In the genomic region with DNA sequence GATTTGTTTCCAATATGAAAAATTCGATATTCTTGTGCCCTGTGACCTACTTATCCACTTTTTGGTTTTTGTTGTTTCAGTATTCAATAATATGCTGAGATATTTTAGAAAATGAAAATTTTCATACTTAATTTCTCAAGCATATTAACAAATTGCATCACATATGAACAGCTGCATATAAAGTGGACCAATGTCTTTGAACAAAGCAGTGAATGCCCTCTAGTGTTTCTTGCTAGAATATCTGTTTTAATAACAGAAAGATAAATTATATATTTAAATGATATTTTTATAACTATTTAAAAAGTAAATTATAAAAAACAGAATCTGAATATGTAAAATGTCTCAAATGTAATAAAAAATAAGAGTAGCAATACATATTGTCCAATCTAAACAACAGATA, we compare ENCODE assay signal across 13 cellular contexts. TPM values are rescaled to one million over a fixed set of nuclear protein-coding genes. Genes with fewer than 3 reads are reported as not detected.
A peak's percentile ranks its signal among the peaks of the same experiment; 100 is the strongest.
DNase-seq lines count a peak whose midpoint lies in the region; TF ChIP-seq lines count a peak whose summit lies in the region.
"Had no signal": no experiment of that assay in that cellular context is flagged by ENCODE, and none has a peak within 500 bp of the region (broad histone marks: within the 10 kb centered on the region; RNA-seq: fewer than 3 reads in every experiment).

No MANE protein-coding gene starts in this region.

- CTCF ChIA-PET in AG04449 (lab: Yijun Ruan, JAX), result interaction anchor here (1.1 to 8.6 kb wide), 3 partner anchors 15 to 128 kb away, joined by 3 to 485 read pairs (median 3); a partner anchor contains a TSS

- DNase-seq in AG04449 (ENCODE audit: low read depth, low spot score), result no peak
- peak; percentile 64 for DNase-seq in SIG-M5 treated with dmso at 0.1 percent for 504 hours (lab: John Stamatoyannopoulos, UW; ENCODE audit: unreplicated experiment)
- peak; percentile 49 for DNase-seq in fibroblast of the aortic adventitia (ENCODE audit: low read depth)
- no peak for DNase-seq in MV-4-11 (lab: John Stamatoyannopoulos, UW)
- no peak for DNase-seq in NCI-H82 (lab: John Stamatoyannopoulos, UW)
- DNase-seq in stimulated activated CD4-positive, alpha-beta T cell treated with anti-CD3 and anti-CD28 coated beads, Interleukin-12 subunit alpha, Interleukin-12 subunit beta, amount 100 ng/mL, for 4 hours, result no peak
- no peak for DNase-seq in effector CD4-positive, alpha-beta T cell
- DNase-seq: activated CD4-positive, alpha-beta T cell treated with anti-CD3 and anti-CD28 coated beads, Interleukin-2, amount 50 U/mL, for 4 hours; activated naive CD8-positive, alpha-beta T cell treated with anti-CD3 and anti-CD28 coated beads for 36 hours; DMS79; nucleus accumbens; upper lobe of left lung had no signal

- POLR2A ChIA-PET in AG04449 (lab: Yijun Ruan, JAX), result no interaction called here

- H3K4me3 ChIP-seq in AG04449 (ENCODE audit: low read depth, low read length), result no peak overlapping the region
- no peak overlapping the region for H3K4me3 ChIP-seq in fibroblast of the aortic adventitia (ENCODE audit: low read depth, low read length)
- H3K4me3 ChIP-seq: upper lobe of left lung had no signal

- TF ChIP-seq CTCF in AG04449 (IDR thresholded peaks at IDR 0.05; ENCODE audit: insufficient read depth, low read length, missing control alignments) (peak; percentile 6), GM12872 (IDR thresholded peaks at IDR 0.05; ENCODE audit: insufficient read depth, low read depth, low read length) (0 out of 3 replicates have a peak, but pooled peaks have one; percentile 5), fibroblast of the aortic adventitia (IDR thresholded peaks at IDR 0.05; ENCODE audit: insufficient read depth, low read length) (peak; percentile 54)

RNA-seq across cellular contexts. Expression of a gene that starts 31.7 kb away (rescaled TPM):
- 6.0 and 14.1 TPM in 2 replicates for total RNA-seq in fibroblast of the aortic adventitia (ENCODE audit: low replicate concordance)

Comparison
In these comparisons a context has a peak if more than half of its experiments do, and no peak if none do; other contexts are left out.
1. DNase-seq: peak in SIG-M5 treated with dmso at 0.1 percent for 504 hours (single experiment) and fibroblast of the aortic adventitia (single experiment); none in AG04449 (single experiment), MV-4-11 (single experiment), NCI-H82 (single experiment), stimulated activated CD4-positive, alpha-beta T cell treated with anti-CD3 and anti-CD28 coated beads, Interleukin-12 subunit alpha, Interleukin-12 subunit beta, amount 100 ng/mL, for 4 hours (single experiment) and effector CD4-positive, alpha-beta T cell (single experiment).
2. Peak in every context shown above with its lines, with median percentiles within 50 percentile points of each other: CTCF ChIP-seq.